In genomic region chrX:107768051-107768450, GRCh38 we compare ENCODE assay signal across 9 cellular contexts. TPM values are rescaled to one million over a fixed set of nuclear protein-coding genes. Genes with fewer than 3 reads are reported as not detected.
"Had no signal": no experiment of that assay in that cellular context is flagged by ENCODE, and none has a peak within 500 bp of the region (broad histone marks: within the 10 kb centered on the region; RNA-seq: fewer than 3 reads in every experiment).

No MANE protein-coding gene starts in this region.

- FAIRE-seq: H1, H54, HTR-8/SVneo, K562 had no signal

- H3K4me3 Mint-ChIP-seq: GM23338, H9 had no signal

- ATAC-seq: GM23338, K562 had no signal

- H3K9me3 Mint-ChIP-seq: GM23338 had no signal

- H3K4me3 ChIP-seq: GM23338, K562 had no signal

- DNase-seq: H9, HCEC 1CT, IMR-90 had no signal

- H3K27ac Mint-ChIP-seq: GM23338, H9 had no signal

RNA-seq across cellular contexts. Expression of gene NCBP2L, which starts 9.5 kb away (rescaled TPM):
- total RNA-seq: GM23338, H1, H9, HT-29, IMR-90, K562 had no signal
- polyA plus RNA-seq: GM23338, H1, IMR-90, K562 had no signal

RNA-seq across cellular contexts. Expression of gene MID2, which starts 57.6 kb away (rescaled TPM):
- polyA plus RNA-seq: K562 had no signal
